ENCODE assay signal across 7 cellular contexts in the genomic region with DNA sequence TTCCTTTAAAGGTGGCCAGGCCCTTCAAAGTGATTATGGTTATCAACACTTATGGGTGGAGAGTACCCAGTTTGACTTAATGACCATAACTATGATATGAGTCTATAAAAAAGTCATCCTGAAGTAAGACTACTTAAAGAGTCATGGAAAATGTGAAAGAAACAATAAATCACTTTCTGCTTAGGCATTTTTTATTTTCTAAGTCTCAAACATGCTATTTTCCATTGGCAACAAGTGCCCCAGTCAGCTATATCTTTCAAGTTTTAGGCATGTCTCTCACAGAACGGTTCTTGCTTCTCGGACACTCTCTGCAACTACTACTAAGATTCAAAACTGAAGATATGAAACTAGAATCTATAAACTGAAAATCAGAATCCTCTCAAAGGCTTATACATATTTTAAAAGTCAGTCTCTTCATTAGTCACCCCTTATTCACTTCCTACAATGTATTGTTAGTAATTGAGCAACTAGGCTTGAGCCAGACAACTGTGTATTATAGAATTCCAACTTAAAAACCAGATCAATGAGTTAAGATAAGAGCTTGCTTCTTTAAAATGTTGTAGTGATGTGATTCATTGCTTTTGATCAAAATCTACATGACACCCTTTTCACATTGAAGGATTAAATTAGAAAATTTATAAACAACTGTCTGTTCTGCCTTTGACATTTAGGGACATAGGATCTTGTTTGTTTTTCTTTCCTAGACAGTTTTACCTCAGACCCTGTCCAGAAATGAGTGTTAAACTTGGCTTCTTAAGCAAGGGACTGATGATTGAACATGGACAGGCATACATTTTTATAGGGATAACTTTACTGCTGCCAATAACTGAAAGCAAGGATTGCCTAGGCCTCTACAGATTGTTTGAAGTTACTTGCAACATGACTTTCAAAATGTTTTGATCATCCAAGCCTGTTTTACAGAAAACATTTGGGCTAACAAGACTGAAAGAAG. TPM values are rescaled to one million over a fixed set of nuclear protein-coding genes. Genes with fewer than 3 reads are reported as not detected.
DNase-seq lines count a peak whose midpoint lies in the region; ATAC-seq and TF ChIP-seq lines count a peak whose summit lies in the region.

No MANE protein-coding gene starts in this region.

- H3K4me3 ChIP-seq in adrenal gland = peak overlapping the region in 1 of 4 donors; percentile 90

- no peaks in the 10 kb centered on the region for H3K9me3 ChIP-seq in adrenal gland (replicated peaks in 1 of 3)

- H3K27ac ChIP-seq in adrenal gland = no peak overlapping the region

- ATAC-seq in GM19351 (IDR thresholded peaks at IDR 0.05; ENCODE audit: unreplicated experiment) = peak; percentile 21
- ATAC-seq in HG03565 (IDR thresholded peaks at IDR 0.05; ENCODE audit: unreplicated experiment) = peak; percentile 31

- H3K36me3 Mint-ChIP-seq in stimulated activated naive CD8-positive, alpha-beta T cell treated with anti-CD3 and anti-CD28 coated beads, Interleukin-15, Interleukin-2, amounts not matched to agents 100 ng/mL and 50 ng/mL, for 24 hours (ENCODE audit: low read depth) = peaks cover 42% of the 10 kb centered on the region

- peak overlapping the region; percentile 71 for H3K27ac Mint-ChIP-seq in stimulated activated naive CD8-positive, alpha-beta T cell treated with anti-CD3 and anti-CD28 coated beads, Interleukin-15, Interleukin-2, amounts not matched to agents 100 ng/mL and 50 ng/mL, for 24 hours

- TF ChIP-seq CTCF in adrenal gland (IDR thresholded peaks at IDR 0.05) = no peak

- WGBS in adrenal gland, 4 donors = 85 to 92% (median 89%) methylated on average over 2 of the region's 2 CpGs

- no peaks in the 10 kb centered on the region for H3K27me3 Mint-ChIP-seq in stimulated activated naive CD8-positive, alpha-beta T cell treated with anti-CD3 and anti-CD28 coated beads, Interleukin-15, Interleukin-2, amounts not matched to agents 100 ng/mL and 50 ng/mL, for 24 hours

- intact Hi-C loops in adrenal gland (cut with DNase I) = loop anchor here in 1 of 2 donors (10.0 kb wide), 1 partner anchor 145 kb away; no protein-coding TSS in a partner anchor

- no peaks in the 10 kb centered on the region for H3K27me3 ChIP-seq in adrenal gland

- H3K9me3 Mint-ChIP-seq in stimulated activated naive CD8-positive, alpha-beta T cell treated with anti-CD3 and anti-CD28 coated beads, Interleukin-15, Interleukin-2, amounts not matched to agents 100 ng/mL and 50 ng/mL, for 24 hours = no peaks in the 10 kb centered on the region

- H3K36me3 ChIP-seq in adrenal gland (replicated peaks in 1 of 2) = peaks cover 0 to 21% of the 10 kb centered on the region in 2 donors

- DNase-seq in dermis blood vessel endothelial cell = peak; percentile 40
- DNase-seq in adrenal gland = no peak
- DNase-seq in activated CD4-positive, alpha-beta T cell treated with anti-CD3 and anti-CD28 coated beads, Interleukin-2, amount 50 U/mL, for 48 hours = no peak
- DNase-seq in HuH-7.5 (ENCODE audit: low spot score) = no peak

- peaks cover 23 to 44% of the 10 kb centered on the region in 2 donors for H3K4me1 ChIP-seq in adrenal gland (replicated peaks in 1 of 2)

- no peak for TF ChIP-seq POLR2A in adrenal gland (IDR thresholded peaks at IDR 0.05)

- peak overlapping the region; percentile 56 for H3K4me3 Mint-ChIP-seq in stimulated activated naive CD8-positive, alpha-beta T cell treated with anti-CD3 and anti-CD28 coated beads, Interleukin-15, Interleukin-2, amounts not matched to agents 100 ng/mL and 50 ng/mL, for 24 hours

- peaks cover 59% of the 10 kb centered on the region for H3K4me1 Mint-ChIP-seq in stimulated activated naive CD8-positive, alpha-beta T cell treated with anti-CD3 and anti-CD28 coated beads, Interleukin-15, Interleukin-2, amounts not matched to agents 100 ng/mL and 50 ng/mL, for 24 hours (ENCODE audit: low read depth)

RNA-seq across cellular contexts. Expression of a gene that starts 2.9 kb away (rescaled TPM):
- total RNA-seq in dermis blood vessel endothelial cell (36.2 and 36.7 TPM in 2 replicates), adrenal gland (10 to 100 TPM; 29.2 to 96.6 (median 69.4) TPM)
- polyA plus RNA-seq in adrenal gland = 10 to 100 TPM in 2 of 3 donors, 1 to 10 TPM in 1; 8.4 to 56.5 (median 10.9) TPM
